Comparison of ENCODE assay signal across 8 cellular contexts in the genomic region with DNA sequence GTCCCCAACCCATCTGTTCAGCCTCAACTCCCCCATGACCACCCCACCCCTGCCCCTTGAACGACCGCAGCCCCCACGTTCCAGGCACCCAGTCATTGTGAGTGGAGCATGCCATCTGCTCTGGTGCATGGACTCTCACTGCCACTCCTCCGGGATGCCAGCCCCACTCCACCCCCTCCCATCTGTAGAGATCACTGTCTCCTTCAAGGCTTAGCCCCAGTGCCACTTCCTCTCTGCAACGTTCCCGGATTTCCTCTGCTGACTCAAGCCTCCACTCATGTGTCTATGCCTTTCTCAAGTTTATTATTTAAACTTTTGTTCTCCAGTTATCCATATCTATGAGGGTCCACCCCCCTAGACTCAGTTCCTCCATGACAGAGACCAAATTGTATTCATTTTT. TPM values are rescaled to one million over a fixed set of nuclear protein-coding genes. Genes with fewer than 3 reads are reported as not detected.
DNase-seq lines count a peak whose midpoint lies in the region; ATAC-seq and TF ChIP-seq lines count a peak whose summit lies in the region.

No MANE protein-coding gene starts in this region.

- in situ Hi-C loops in G401 (cut with HindIII; ENCODE audit: low sequenced_read_pairs): no loop called here

- H3K9ac ChIP-seq in colonic mucosa (ENCODE audit: low read depth in 2 of 2, low read length in 2 of 2): no peak overlapping the region

- H3K36me3 ChIP-seq in colonic mucosa: no peaks in the 10 kb centered on the region

- no peak for TF ChIP-seq CTCF in colonic mucosa (IDR thresholded peaks at IDR 0.05)

- H3K27me3 ChIP-seq in colonic mucosa: no peaks in the 10 kb centered on the region

- H3K4me3 ChIP-seq in colonic mucosa: no peak overlapping the region

- intact Hi-C loops in colonic mucosa (cut with DNase I): no loop called here

- H3K27ac ChIP-seq in colonic mucosa: no peak overlapping the region

- no peaks in the 10 kb centered on the region for H3K9me3 ChIP-seq in colonic mucosa

- ATAC-seq in GM19452 (IDR thresholded peaks at IDR 0.05; ENCODE audit: unreplicated experiment) (no peak), GM21526 (IDR thresholded peaks at IDR 0.05; ENCODE audit: low FRiP score, unreplicated experiment) (no peak)

- DNase-seq in G401 (ENCODE audit: low spot score) (peak; percentile 48), NOMO-1 treated with DMSO at 0.1 percent for 48 hours (lab: John Stamatoyannopoulos, UW; ENCODE audit: unreplicated experiment) (peak; percentile 31), colonic mucosa (peak; percentile 53), nucleus accumbens (lab: John Stamatoyannopoulos, UW) (peak in 32 of 56 donors; percentile 2 to 56 (median 20)), GM19240 (ENCODE audit: insufficient read length, low spot score) (no peak)
- no peak for DNase-seq in stimulated activated CD4-positive, alpha-beta T cell treated with anti-CD3 and anti-CD28 coated beads, Interleukin-12 subunit alpha, Interleukin-12 subunit beta, amount 100 ng/mL, for 4 hours

- no peaks in the 10 kb centered on the region for H3K4me1 ChIP-seq in colonic mucosa

RNA-seq across cellular contexts. Expression of gene MAML3, which starts 54.0 kb away (rescaled TPM):
- total RNA-seq in G401 (2014; rRNA removed; shearing (Covaris generic)): not detected in 2 replicates
- 10 to 100 TPM in 1 of 2 donors, 1 to 10 TPM in 1; 9.3 to 10.1 TPM for total RNA-seq in colonic mucosa

Comparison
In these comparisons a context has a peak if more than half of its experiments do, and no peak if none do; other contexts are left out.
1. DNase-seq: peak in G401 (single experiment), NOMO-1 treated with DMSO at 0.1 percent for 48 hours (single experiment), colonic mucosa (single experiment) and nucleus accumbens (32 of 56); none in GM19240 (single experiment) and stimulated activated CD4-positive, alpha-beta T cell treated with anti-CD3 and anti-CD28 coated beads, Interleukin-12 subunit alpha, Interleukin-12 subunit beta, amount 100 ng/mL, for 4 hours (single experiment).
2. RNA of gene MAML3, which starts 54.0 kb away (total RNA-seq): 9.3 to 10.1 TPM in colonic mucosa; not detected in G401; every median in the first group is over 10 times any median in the second.